14 cellular contexts compared by ENCODE assay signal in genomic region chr10:1044964-1045363, GRCh38. TPM values are rescaled to one million over a fixed set of nuclear protein-coding genes. Genes with fewer than 3 reads are reported as not detected.
DNase-seq lines count a peak whose midpoint lies in the region; ATAC-seq and TF ChIP-seq lines count a peak whose summit lies in the region.
"Had no signal": no experiment of that assay in that cellular context is flagged by ENCODE, and none has a peak within 500 bp of the region (broad histone marks: within the 10 kb centered on the region; RNA-seq: fewer than 3 reads in every experiment).

No MANE protein-coding gene starts in this region.

- no peak overlapping the region for H4K8ac ChIP-seq in mesenchymal stem cell (ENCODE audit: low read length)

- H3K36me3 Mint-ChIP-seq in MCF 10A (ENCODE audit: insufficient read depth, unreplicated experiment) = peaks cover 51% of the 10 kb centered on the region
- peaks cover 25 to 35% of the 10 kb centered on the region in 2 donors for H3K36me3 Mint-ChIP-seq in activated naive CD4-positive, alpha-beta T cell treated with anti-CD3 and anti-CD28 coated beads, Interleukin-2, amount 50 U/mL, for 72 hours

- H3K14ac ChIP-seq in mesenchymal stem cell (ENCODE audit: low read length in 2 of 2) = no peak overlapping the region

- H3K27me3 Mint-ChIP-seq in MCF 10A (ENCODE audit: insufficient read depth, unreplicated experiment) = no peaks in the 10 kb centered on the region

- H3K4me1 ChIP-seq in breast epithelium = peaks cover 0 to 6% of the 10 kb centered on the region in 2 donors
- H3K4me1 ChIP-seq in mesenchymal stem cell (ENCODE audit: control insufficient read depth, insufficient read depth, low read depth, low read length) = peaks cover 7% of the 10 kb centered on the region
- H3K4me1 ChIP-seq in tibial nerve = peaks cover 0 to 45% (median 21%) of the 10 kb centered on the region in 4 donors
- H3K4me1 ChIP-seq in left lung = peaks cover 0 to 56% of the 10 kb centered on the region in 2 donors

- ATAC-seq in activated naive CD4-positive, alpha-beta T cell treated with anti-CD3 and anti-CD28 coated beads, Interleukin-2, amount 50 U/mL, for 72 hours = no peak
- ATAC-seq in left lung = no peak
- ATAC-seq in left colon = no peak

- BruUV-seq in MCF 10A (replicated peaks; lab: Mats Ljungman, UMichigan) = no TSS peak

- no peak overlapping the region for H2BK5ac ChIP-seq in mesenchymal stem cell (ENCODE audit: low read depth, low read length, poor library complexity, severe bottlenecking)

- no peaks in the 10 kb centered on the region for H3K9me3 Mint-ChIP-seq in MCF 10A (ENCODE audit: unreplicated experiment)
- H3K9me3 Mint-ChIP-seq in activated naive CD4-positive, alpha-beta T cell treated with anti-CD3 and anti-CD28 coated beads, Interleukin-2, amount 50 U/mL, for 72 hours = no peaks in the 10 kb centered on the region

- H3K4me1 Mint-ChIP-seq in MCF 10A (ENCODE audit: insufficient read depth, unreplicated experiment) = peaks cover 29% of the 10 kb centered on the region

- no peak overlapping the region for H3K4me2 ChIP-seq in mesenchymal stem cell (ENCODE audit: low read length, poor library complexity, severe bottlenecking)

- no peak overlapping the region for H2AFZ ChIP-seq in mesenchymal stem cell (ENCODE audit: low read depth, low read length)

- WGBS in mesenchymal stem cell = 94% methylated on average over 4 of the region's 4 CpGs
- WGBS in tibial nerve, 2 donors = 66 to 67% methylated on average over 4 of the region's 4 CpGs

- DNase-seq in breast epithelium (ENCODE audit: low spot score in 2 of 2) (no peak), MCF 10A (ENCODE audit: unreplicated experiment) (no peak), mesenchymal stem cell (peak; percentile 40), tibial nerve (ENCODE audit: low spot score in 2 of 2) (no peak), UCSD-AML1 (lab: John Stamatoyannopoulos, UW; ENCODE audit: unreplicated experiment) (no peak), left lung (no peak), left colon (no peak)
- no peak for DNase-seq in activated naive CD4-positive, alpha-beta T cell treated with anti-CD3 and anti-CD28 coated beads, Interleukin-2, amount 50 U/mL, for 72 hours (ENCODE audit: low spot score in 2 of 2)
- DNase-seq: NCI-H1694 treated with DMSO at 0.1 percent for 48 hours; stimulated activated CD4-positive, alpha-beta T cell treated with anti-CD3 and anti-CD28 coated beads, Interleukin-4, amount 100 ng/mL, for 24 hours had no signal

- H3K27ac Mint-ChIP-seq in MCF 10A (ENCODE audit: low read depth, unreplicated experiment) = no peak overlapping the region
- H3K27ac Mint-ChIP-seq in activated naive CD4-positive, alpha-beta T cell treated with anti-CD3 and anti-CD28 coated beads, Interleukin-2, amount 50 U/mL, for 72 hours = peak overlapping the region; percentile 16 to 64

- H3K27me3 ChIP-seq in breast epithelium = no peaks in the 10 kb centered on the region
- H3K27me3 ChIP-seq in mesenchymal stem cell (ENCODE audit: control insufficient read depth in 1 of 2, insufficient read depth in 1 of 2, low read length in 2 of 2) = no peaks in the 10 kb centered on the region
- no peaks in the 10 kb centered on the region for H3K27me3 ChIP-seq in tibial nerve
- no peaks in the 10 kb centered on the region for H3K27me3 ChIP-seq in left lung

- H3K79me1 ChIP-seq in mesenchymal stem cell (replicated peaks; ENCODE audit: low read length, poor library complexity, severe bottlenecking) = peaks cover 7% of the 10 kb centered on the region

- H2BK15ac ChIP-seq in mesenchymal stem cell (ENCODE audit: low read depth, poor library complexity, severe bottlenecking) = no peak overlapping the region

- no peak overlapping the region for H4K91ac ChIP-seq in mesenchymal stem cell (ENCODE audit: low read length)

- no peak overlapping the region for H2BK120ac ChIP-seq in mesenchymal stem cell (ENCODE audit: low read depth, low read length)

- CTCF ChIA-PET in MCF 10A (lab: Yijun Ruan, JAX) = no interaction called here

- TF ChIP-seq POLR2A in breast epithelium (IDR thresholded peaks at IDR 0.05) = no peak
- TF ChIP-seq POLR2A in tibial nerve (IDR thresholded peaks at IDR 0.05) = no peak

- H2BK12ac ChIP-seq in mesenchymal stem cell (ENCODE audit: low read length in 2 of 2) = no peak overlapping the region

- H2AK5ac ChIP-seq in mesenchymal stem cell (ENCODE audit: low read length, severe bottlenecking) = no peak overlapping the region

- H3K23ac ChIP-seq in mesenchymal stem cell (ENCODE audit: low read length in 2 of 2) = no peak overlapping the region

- no peak for TF ChIP-seq EP300 in tibial nerve (IDR thresholded peaks at IDR 0.05)

- POLR2A ChIA-PET in MCF 10A (lab: Yijun Ruan, JAX) = interaction anchor here (0.7 to 3.6 kb wide), 7 partner anchors 9 to 58 kb away, joined by 3 to 27 read pairs (median 6); partner anchors contain the start of genes GTPBP4 and WDR37

- peak overlapping the region; percentile 31 for H3K9ac ChIP-seq in mesenchymal stem cell (ENCODE audit: low read length)

- H3K36me3 ChIP-seq in breast epithelium (peaks cover 5% of the 10 kb centered on the region), mesenchymal stem cell (ENCODE audit: control insufficient read depth in 1 of 2, insufficient read depth in 2 of 2, low read depth in 1 of 2, low read length in 2 of 2) (peaks cover 13 to 58% of the 10 kb centered on the region in 2 experiments), tibial nerve (peaks cover 0 to 37% (median 7%) of the 10 kb centered on the region in 3 donors), left lung (peaks cover 3 to 33% of the 10 kb centered on the region in 2 donors)

- H3K9me3 ChIP-seq in breast epithelium = no peaks in the 10 kb centered on the region
- H3K9me3 ChIP-seq in mesenchymal stem cell (ENCODE audit: control insufficient read depth, low read length) = no peaks in the 10 kb centered on the region
- no peaks in the 10 kb centered on the region for H3K9me3 ChIP-seq in tibial nerve
- no peaks in the 10 kb centered on the region for H3K9me3 ChIP-seq in left lung

- no peak overlapping the region for H3K4me3 ChIP-seq in breast epithelium
- peak overlapping the region in 1 of 2 experiments; percentile 7 for H3K4me3 ChIP-seq in mesenchymal stem cell (ENCODE audit: insufficient read depth in 1 of 2, low read depth in 1 of 2, low read length in 2 of 2)
- H3K4me3 ChIP-seq in tibial nerve = no peak overlapping the region
- H3K4me3 ChIP-seq in left lung = peak overlapping the region in 1 of 2 donors; percentile 8

- no peak overlapping the region for H3K4me3 Mint-ChIP-seq in MCF 10A (ENCODE audit: unreplicated experiment)

- no peak overlapping the region for H3K4ac ChIP-seq in mesenchymal stem cell (ENCODE audit: low read depth in 1 of 2, low read length in 2 of 2)

- intact Hi-C loops in breast epithelium (cut with DNase I; ENCODE audit: low total_unique reads) = no loop called here
- intact Hi-C loops in MCF 10A (cut with micrococcal nuclease) = no loop called here
- intact Hi-C loops in left lung (cut with DNase I) = no loop called here
- intact Hi-C loops in left colon (cut with DNase I, micrococcal nuclease) = no loop called here

- TF ChIP-seq CTCF in breast epithelium (IDR thresholded peaks at IDR 0.05) (no peak), MCF 10A (IDR thresholded peaks at IDR 0.05; ENCODE audit: unreplicated experiment) (no peak), tibial nerve (IDR thresholded peaks at IDR 0.05) (no peak), left lung (IDR thresholded peaks at IDR 0.05) (no peak)

- H3K27ac ChIP-seq in breast epithelium (peak overlapping the region; percentile 23 to 70), mesenchymal stem cell (ENCODE audit: low read length, poor library complexity, severe bottlenecking) (no peak overlapping the region), tibial nerve (peak overlapping the region in 3 of 4 donors; percentile 59 to 66 (median 63)), left lung (peak overlapping the region in 1 of 2 donors; percentile 96)

- no peak overlapping the region for H3K18ac ChIP-seq in mesenchymal stem cell (ENCODE audit: low read depth in 1 of 2, low read length in 2 of 2)

RNA-seq across cellular contexts. Expression of gene IDI1, which starts 4.0 kb away (rescaled TPM):
- total RNA-seq in breast epithelium = 10 to 100 TPM; 26.2 to 48.4 (median 45.1) TPM
- 22.2 and 25.1 TPM in 2 replicates for total RNA-seq in MCF 10A (2022)
- 10 to 100 TPM; 52.6 to 81.1 TPM for total RNA-seq in activated naive CD4-positive, alpha-beta T cell treated with anti-CD3 and anti-CD28 coated beads, Interleukin-2, amount 50 U/mL, for 72 hours
- 198 TPM for polyA plus RNA-seq in mesenchymal stem cell (2013, experiment 1 of 2)
- 211 TPM for polyA plus RNA-seq in mesenchymal stem cell (2013, experiment 2 of 2)
- 10 to 100 TPM; 25.5 to 41.0 (median 33.4) TPM for total RNA-seq in tibial nerve
- total RNA-seq in left lung = 100 to 1,000 TPM in 1 of 2 donors, 10 to 100 TPM in 1; 61.1 to 101 TPM
- 100 to 1,000 TPM in 1 of 2 donors, 10 to 100 TPM in 1; 65.2 to 132 TPM for total RNA-seq in left colon

RNA-seq across cellular contexts. Expression of gene WDR37, which starts 11.2 kb away (rescaled TPM):
- total RNA-seq in breast epithelium = 10 to 100 TPM; 13.9 to 18.0 (median 14.4) TPM
- total RNA-seq in MCF 10A (2022) = 14.2 and 18.2 TPM in 2 replicates
- total RNA-seq in activated naive CD4-positive, alpha-beta T cell treated with anti-CD3 and anti-CD28 coated beads, Interleukin-2, amount 50 U/mL, for 72 hours = 10 to 100 TPM; 21.2 to 31.5 TPM
- polyA plus RNA-seq in mesenchymal stem cell (2013, experiment 1 of 2) = 18.0 TPM
- polyA plus RNA-seq in mesenchymal stem cell (2013, experiment 2 of 2) = 17.1 TPM
- 10 to 100 TPM in 3 of 4 donors, 1 to 10 TPM in 1; 9.6 to 14.4 (median 12.9) TPM for total RNA-seq in tibial nerve
- 10 to 100 TPM; 16.1 to 23.8 TPM for total RNA-seq in left lung
- 10 to 100 TPM; 16.9 to 20.0 TPM for total RNA-seq in left colon

RNA-seq across cellular contexts. Expression of gene IDI2, which starts 19.3 kb away (rescaled TPM):
- total RNA-seq in breast epithelium (not detected), MCF 10A (2022) (not detected in 2 replicates), tibial nerve (under 1 TPM in 1 of 4 donors, not detected in 3; 0.30 TPM), left lung (not detected), left colon (not detected)
- not detected for total RNA-seq in activated naive CD4-positive, alpha-beta T cell treated with anti-CD3 and anti-CD28 coated beads, Interleukin-2, amount 50 U/mL, for 72 hours
- not detected for polyA plus RNA-seq in mesenchymal stem cell (2013, experiment 1 of 2)
- polyA plus RNA-seq in mesenchymal stem cell (2013, experiment 2 of 2) = not detected
- total RNA-seq: epithelial cell of proximal tubule, lung microvascular endothelial cell, RPMI7951 had no signal
- polyA plus RNA-seq: BJ had no signal

RNA-seq across cellular contexts. Expression of gene GTPBP4, which starts 56.7 kb away (rescaled TPM):
- total RNA-seq in breast epithelium (10 to 100 TPM; 32.6 to 51.2 (median 50.8) TPM), MCF 10A (2022) (138 and 142 TPM in 2 replicates), tibial nerve (10 to 100 TPM; 19.0 to 45.0 (median 33.9) TPM), left lung (10 to 100 TPM; 33.2 to 46.9 TPM), left colon (10 to 100 TPM; 22.7 to 35.6 TPM)
- 100 to 1,000 TPM in 1 of 2 donors, 10 to 100 TPM in 1; 96.5 to 123 TPM for total RNA-seq in activated naive CD4-positive, alpha-beta T cell treated with anti-CD3 and anti-CD28 coated beads, Interleukin-2, amount 50 U/mL, for 72 hours
- polyA plus RNA-seq in mesenchymal stem cell (2013, experiment 1 of 2) = 33.3 TPM
- 29.9 TPM for polyA plus RNA-seq in mesenchymal stem cell (2013, experiment 2 of 2)
